ENCODE assay signal across 10 cellular contexts in genomic region chr2:179340678-179341077, GRCh38.
DNase-seq lines count a peak whose midpoint lies in the region; ATAC-seq, FAIRE-seq and TF ChIP-seq lines count a peak whose summit lies in the region.
"Had no signal": no experiment of that assay in that cellular context is flagged by ENCODE, and none has a peak within 500 bp of the region (broad histone marks: within the 10 kb centered on the region; RNA-seq: fewer than 3 reads in every experiment).

No MANE protein-coding gene starts in this region.

- no peak overlapping the region for H3K4me3 Mint-ChIP-seq in stimulated activated effector memory CD8-positive, alpha-beta T cell treated with anti-CD3 and anti-CD28 coated beads, Interleukin-12 subunit alpha, Interleukin-12 subunit beta, amount 100 ng/mL, for 72 hours
- H3K4me3 Mint-ChIP-seq in activated CD8-positive, alpha-beta memory T cell treated with anti-CD3 and anti-CD28 coated beads, Interleukin-2, amount 10 ng/mL, durations not matched to agents 7 days and 5 days, result no peak overlapping the region
- H3K4me3 Mint-ChIP-seq: nephron had no signal

- CTCF ChIA-PET in activated CD8-positive, alpha-beta memory T cell treated with anti-CD3 and anti-CD28 coated beads, Interleukin-2, amount 10 ng/mL, durations not matched to agents 7 days and 5 days (lab: Charles Lee), result no interaction called here

- DNase-seq in GM19239 (ENCODE audit: insufficient read length, low spot score) (no peak), NCI-H345 (lab: John Stamatoyannopoulos, UW) (peak; percentile 19), epithelial cell of esophagus (ENCODE audit: low read depth) (peak; percentile 64), pons (ENCODE audit: low spot score) (peak; percentile 80), ovary (no peak)
- no peak for DNase-seq in stimulated activated effector memory CD8-positive, alpha-beta T cell treated with anti-CD3 and anti-CD28 coated beads, Interleukin-12 subunit alpha, Interleukin-12 subunit beta, amount 100 ng/mL, for 72 hours (ENCODE audit: low spot score in 2 of 2)
- no peak for DNase-seq in activated CD8-positive, alpha-beta memory T cell treated with anti-CD3 and anti-CD28 coated beads, Interleukin-2, amount 10 ng/mL, durations not matched to agents 7 days and 5 days

- TF ChIP-seq CTCF in epithelial cell of esophagus (IDR thresholded peaks at IDR 0.05; ENCODE audit: insufficient read depth, low read depth, low read length, missing control alignments) (peak; percentile 54), ovary (IDR thresholded peaks at IDR 0.05) (no peak)

- no peaks in the 10 kb centered on the region for H3K36me3 Mint-ChIP-seq in stimulated activated effector memory CD8-positive, alpha-beta T cell treated with anti-CD3 and anti-CD28 coated beads, Interleukin-12 subunit alpha, Interleukin-12 subunit beta, amount 100 ng/mL, for 72 hours
- H3K36me3 Mint-ChIP-seq in activated CD8-positive, alpha-beta memory T cell treated with anti-CD3 and anti-CD28 coated beads, Interleukin-2, amount 10 ng/mL, durations not matched to agents 7 days and 5 days, result no peaks in the 10 kb centered on the region

- H3K4me1 ChIP-seq in ovary (ENCODE audit: insufficient read depth), result peaks cover 2% of the 10 kb centered on the region

- H3K4me3 ChIP-seq in epithelial cell of esophagus (ENCODE audit: low read length) (no peak overlapping the region), ovary (no peak overlapping the region)

- no peak overlapping the region for H3K27ac ChIP-seq in ovary

- 70 to 81% (median 78%) methylated on average over 4 of the region's 4 CpGs for WGBS in ovary, 3 donors

- H3K9me3 ChIP-seq in ovary, result no peaks in the 10 kb centered on the region

- H3K27me3 Mint-ChIP-seq in activated CD8-positive, alpha-beta memory T cell treated with anti-CD3 and anti-CD28 coated beads, Interleukin-2, amount 10 ng/mL, durations not matched to agents 7 days and 5 days, result no peaks in the 10 kb centered on the region

- TF ChIP-seq POLR2A in ovary (IDR thresholded peaks at IDR 0.05), result no peak

- TF ChIP-seq EP300 in ovary (IDR thresholded peaks at IDR 0.05), result no peak

- H3K9me3 Mint-ChIP-seq in stimulated activated effector memory CD8-positive, alpha-beta T cell treated with anti-CD3 and anti-CD28 coated beads, Interleukin-12 subunit alpha, Interleukin-12 subunit beta, amount 100 ng/mL, for 72 hours, result peaks cover 5% of the 10 kb centered on the region
- no peaks in the 10 kb centered on the region for H3K9me3 Mint-ChIP-seq in activated CD8-positive, alpha-beta memory T cell treated with anti-CD3 and anti-CD28 coated beads, Interleukin-2, amount 10 ng/mL, durations not matched to agents 7 days and 5 days (ENCODE audit: low read depth)
- H3K9me3 Mint-ChIP-seq: activated T-helper 2 cell treated with anti-CD3 and anti-CD28 coated beads, Interferon-gamma antibody, Interleukin-2, Interleukin-4, amounts not matched to agents 10 μg/mL and 5 μg/mL and 100 μg/mL, durations not matched to agents 14 hours and 24 hours and 36 hours; nephron had no signal

- H3K27me3 ChIP-seq in ovary, result no peaks in the 10 kb centered on the region

- H3K4me1 Mint-ChIP-seq in stimulated activated effector memory CD8-positive, alpha-beta T cell treated with anti-CD3 and anti-CD28 coated beads, Interleukin-12 subunit alpha, Interleukin-12 subunit beta, amount 100 ng/mL, for 72 hours, result no peaks in the 10 kb centered on the region
- H3K4me1 Mint-ChIP-seq in activated CD8-positive, alpha-beta memory T cell treated with anti-CD3 and anti-CD28 coated beads, Interleukin-2, amount 10 ng/mL, durations not matched to agents 7 days and 5 days, result no peaks in the 10 kb centered on the region

- ATAC-seq in stimulated activated effector memory CD8-positive, alpha-beta T cell treated with anti-CD3 and anti-CD28 coated beads, Interleukin-12 subunit alpha, Interleukin-12 subunit beta, amount 100 ng/mL, for 72 hours, result no peak
- ATAC-seq in HG03378 (IDR thresholded peaks at IDR 0.05; ENCODE audit: unreplicated experiment), result no peak
- no peak for ATAC-seq in activated CD8-positive, alpha-beta memory T cell treated with anti-CD3 and anti-CD28 coated beads, Interleukin-2, amount 10 ng/mL, durations not matched to agents 7 days and 5 days

- H3K36me3 ChIP-seq in ovary, result no peaks in the 10 kb centered on the region

- H3K27ac Mint-ChIP-seq in stimulated activated effector memory CD8-positive, alpha-beta T cell treated with anti-CD3 and anti-CD28 coated beads, Interleukin-12 subunit alpha, Interleukin-12 subunit beta, amount 100 ng/mL, for 72 hours, result no peak overlapping the region
- no peak overlapping the region for H3K27ac Mint-ChIP-seq in activated CD8-positive, alpha-beta memory T cell treated with anti-CD3 and anti-CD28 coated beads, Interleukin-2, amount 10 ng/mL, durations not matched to agents 7 days and 5 days
- H3K27ac Mint-ChIP-seq: activated T-helper 2 cell treated with anti-CD3 and anti-CD28 coated beads, Interferon-gamma antibody, Interleukin-2, Interleukin-4, amounts not matched to agents 10 μg/mL and 5 μg/mL and 100 μg/mL, durations not matched to agents 14 hours and 24 hours and 36 hours; nephron had no signal

- peak; percentile 55 for FAIRE-seq in GM19239 (lab: Jason Lieb, UNC)

- intact Hi-C loops in ovary (cut with DNase I), result no loop called here

Comparison
In these comparisons a context has a peak if more than half of its experiments do, and no peak if none do; other contexts are left out.
1. DNase-seq: peak in NCI-H345 (single experiment), epithelial cell of esophagus (single experiment) and pons (single experiment); none in GM19239 (single experiment), stimulated activated effector memory CD8-positive, alpha-beta T cell treated with anti-CD3 and anti-CD28 coated beads, Interleukin-12 subunit alpha, Interleukin-12 subunit beta, amount 100 ng/mL, for 72 hours (0 of 2), activated CD8-positive, alpha-beta memory T cell treated with anti-CD3 and anti-CD28 coated beads, Interleukin-2, amount 10 ng/mL, durations not matched to agents 7 days and 5 days (single experiment) and ovary (0 of 5).